In the genomic region with DNA sequence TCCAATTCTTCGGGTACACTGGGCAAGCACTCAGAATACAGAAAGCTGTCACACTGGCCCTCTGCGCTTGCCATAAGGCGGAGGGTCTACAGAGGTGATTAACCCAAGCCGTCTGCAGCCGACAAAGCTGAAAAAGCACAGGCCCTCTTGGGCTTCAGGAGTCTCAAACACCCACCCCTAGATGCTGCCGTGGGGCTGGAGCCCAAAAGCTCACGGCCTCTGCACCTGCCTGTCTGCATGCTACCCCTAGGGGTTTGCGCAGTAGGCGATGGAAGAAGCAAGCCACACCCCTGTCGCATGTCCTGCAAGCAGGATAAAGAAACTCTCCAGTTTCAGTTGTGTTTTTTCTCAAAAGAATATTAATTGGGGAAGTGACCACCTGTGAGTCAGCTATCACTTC, we compare ENCODE assay signal across 2 cellular contexts.
TF ChIP-seq lines count a peak whose summit lies in the region.

No MANE protein-coding gene starts in this region.

TF ChIP-seq in GM23338, 12 proteins besides CTCF, POLR2A, EP300 and RAD21 (continued from another document):
- TF ChIP-seq EZH2phosphoT487 (IDR thresholded peaks at IDR 0.05; ENCODE audit: unreplicated experiment): no peak
- TF ChIP-seq EZH2 (IDR thresholded peaks at IDR 0.05; ENCODE audit: low read depth, unreplicated experiment): no peak
- no peak for TF ChIP-seq ZNF331 (CRISPR knock-in tag; IDR thresholded peaks at IDR 0.05; ENCODE audit: low read depth)

TF ChIP-seq in GM12878, 131 proteins besides CTCF, POLR2A, EP300 and RAD21:
- TF ChIP-seq, protein P1, sequence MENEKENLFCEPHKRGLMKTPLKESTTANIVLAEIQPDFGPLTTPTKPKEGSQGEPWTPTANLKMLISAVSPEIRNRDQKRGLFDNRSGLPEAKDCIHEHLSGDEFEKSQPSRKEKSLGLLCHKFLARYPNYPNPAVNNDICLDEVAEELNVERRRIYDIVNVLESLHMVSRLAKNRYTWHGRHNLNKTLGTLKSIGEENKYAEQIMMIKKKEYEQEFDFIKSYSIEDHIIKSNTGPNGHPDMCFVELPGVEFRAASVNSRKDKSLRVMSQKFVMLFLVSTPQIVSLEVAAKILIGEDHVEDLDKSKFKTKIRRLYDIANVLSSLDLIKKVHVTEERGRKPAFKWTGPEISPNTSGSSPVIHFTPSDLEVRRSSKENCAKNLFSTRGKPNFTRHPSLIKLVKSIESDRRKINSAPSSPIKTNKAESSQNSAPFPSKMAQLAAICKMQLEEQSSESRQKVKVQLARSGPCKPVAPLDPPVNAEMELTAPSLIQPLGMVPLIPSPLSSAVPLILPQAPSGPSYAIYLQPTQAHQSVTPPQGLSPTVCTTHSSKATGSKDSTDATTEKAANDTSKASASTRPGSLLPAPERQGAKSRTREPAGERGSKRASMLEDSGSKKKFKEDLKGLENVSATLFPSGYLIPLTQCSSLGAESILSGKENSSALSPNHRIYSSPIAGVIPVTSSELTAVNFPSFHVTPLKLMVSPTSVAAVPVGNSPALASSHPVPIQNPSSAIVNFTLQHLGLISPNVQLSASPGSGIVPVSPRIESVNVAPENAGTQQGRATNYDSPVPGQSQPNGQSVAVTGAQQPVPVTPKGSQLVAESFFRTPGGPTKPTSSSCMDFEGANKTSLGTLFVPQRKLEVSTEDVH (IDR thresholded peaks at IDR 0.05; ENCODE audit: low read depth, partially characterized antibody): no peak
- TF ChIP-seq HDGF (IDR thresholded peaks at IDR 0.05): no peak
- TF ChIP-seq TCF3 (IDR thresholded peaks at IDR 0.05; ENCODE audit: borderline replicate concordance, insufficient read depth, low read depth, low read length): no peak
- no peak for TF ChIP-seq MXI1 (IDR thresholded peaks at IDR 0.05; ENCODE audit: low read depth, low read length)
- no peak for TF ChIP-seq BRCA1 (IDR thresholded peaks at IDR 0.05; ENCODE audit: low read depth, low read length)
- TF ChIP-seq, protein P2, sequence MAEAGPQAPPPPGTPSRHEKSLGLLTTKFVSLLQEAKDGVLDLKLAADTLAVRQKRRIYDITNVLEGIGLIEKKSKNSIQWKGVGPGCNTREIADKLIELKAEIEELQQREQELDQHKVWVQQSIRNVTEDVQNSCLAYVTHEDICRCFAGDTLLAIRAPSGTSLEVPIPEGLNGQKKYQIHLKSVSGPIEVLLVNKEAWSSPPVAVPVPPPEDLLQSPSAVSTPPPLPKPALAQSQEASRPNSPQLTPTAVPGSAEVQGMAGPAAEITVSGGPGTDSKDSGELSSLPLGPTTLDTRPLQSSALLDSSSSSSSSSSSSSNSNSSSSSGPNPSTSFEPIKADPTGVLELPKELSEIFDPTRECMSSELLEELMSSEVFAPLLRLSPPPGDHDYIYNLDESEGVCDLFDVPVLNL (IDR thresholded peaks at IDR 0.05; ENCODE audit: low read depth, low read length): no peak
